Comparison of ENCODE assay signal across 1 cellular context in genomic region chr3:182710557-182711157, GRCh38.
TF ChIP-seq lines count a peak whose summit lies in the region.

No MANE protein-coding gene starts in this region.

TF ChIP-seq in GM23338, 12 proteins besides CTCF, POLR2A, EP300 and RAD21 (continued from another document):
- no peak for TF ChIP-seq ZNF462 (CRISPR knock-in tag; IDR thresholded peaks at IDR 0.05)
